ENCODE assay signal across 15 cellular contexts in genomic region chr20:24497851-24498250, GRCh38. TPM values are rescaled to one million over a fixed set of nuclear protein-coding genes. Genes with fewer than 3 reads are reported as not detected.
DNase-seq lines count a peak whose midpoint lies in the region; ATAC-seq, FAIRE-seq and TF ChIP-seq lines count a peak whose summit lies in the region.
"Had no signal": no experiment of that assay in that cellular context is flagged by ENCODE, and none has a peak within 500 bp of the region (broad histone marks: within the 10 kb centered on the region; RNA-seq: fewer than 3 reads in every experiment).

No MANE protein-coding gene starts in this region.

- no peak for TF ChIP-seq RAD21 in GM12878 (IDR thresholded peaks at IDR 0.05; ENCODE audit: insufficient read depth, low read depth, low read length)

- SMC1A ChIA-PET in GM12878 (lab: Charles Lee; ENCODE audit: uncharacterized antibody, unreplicated experiment), result no interaction called here

- CTCF ChIA-PET in GM12878 (lab: Yijun Ruan, JAX), result no interaction called here

- no peaks in the 10 kb centered on the region; the same call in 1 of the 2 replicates for H3K4me1 ChIP-seq in GM12878 (ENCODE audit: control insufficient read depth, insufficient read depth, low read length)
- H3K4me1 ChIP-seq: upper lobe of left lung had no signal

- intact Hi-C loops in GM12878 (cut with micrococcal nuclease; ENCODE audit: unreplicated experiment), result no loop called here

- BruUV-seq in GM12878 (replicated peaks; lab: Mats Ljungman, UMichigan), result no TSS peak

- H3K27ac ChIP-seq in GM12878 (ENCODE audit: control insufficient read depth, insufficient read depth), result no peak overlapping the region
- H3K27ac ChIP-seq: right atrium auricular region, upper lobe of left lung had no signal

- no peaks in the 10 kb centered on the region for H3K36me3 ChIP-seq in GM12878 (ENCODE audit: control insufficient read depth in 2 of 2, insufficient read depth in 2 of 2, low read length in 1 of 2)
- H3K36me3 ChIP-seq: right atrium auricular region, upper lobe of left lung had no signal

- FAIRE-seq in GM12878 (lab: Jason Lieb, UNC) (no peak), GM19239 (lab: Jason Lieb, UNC) (no peak)
- FAIRE-seq: GM18507 had no signal

- no peaks in the 10 kb centered on the region for H3K79me2 ChIP-seq in GM12878 (ENCODE audit: control insufficient read depth, insufficient read depth, low read length)

- 9% methylated on average over 2 of the region's 2 CpGs for WGBS in GM12878 (ENCODE audit: insufficient coverage, insufficient replicate concordance, low lambda C conversion rate, missing lambda C conversion rate)

- H3K9me3 ChIP-seq in GM12878 (replicated peaks; ENCODE audit: control insufficient read depth, insufficient read depth, low read length), result no peaks in the 10 kb centered on the region
- H3K9me3 ChIP-seq: right atrium auricular region, upper lobe of left lung had no signal

- H4K20me1 ChIP-seq in GM12878 (ENCODE audit: control insufficient read depth, insufficient read depth), result no peaks in the 10 kb centered on the region

- in situ Hi-C loops in GM12878 (cut with MboI), result no loop called here

- peak; percentile 77 for ATAC-seq in GM18868 (IDR thresholded peaks at IDR 0.05; ENCODE audit: unreplicated experiment)
- no peak for ATAC-seq in GM12878
- ATAC-seq in HG03175 (IDR thresholded peaks at IDR 0.05; ENCODE audit: unreplicated experiment), result no peak
- ATAC-seq: activated CD8-positive, alpha-beta T cell treated with anti-CD3 and anti-CD28 coated beads, Interleukin-2, amount 10 ng/mL, durations not matched to agents 7 days and 5 days; T-helper 17 cell had no signal

- TF ChIP-seq EP300 in GM12878 (IDR thresholded peaks at IDR 0.05; ENCODE audit: borderline replicate concordance in 1 of 2, control insufficient read depth in 1 of 2, low read depth in 2 of 2, low read length in 2 of 2), result no peak

- RAD21 ChIA-PET in GM12878 (lab: Charles Lee; ENCODE audit: unreplicated experiment), result no interaction called here

- TF ChIP-seq CTCF in GM12878 (IDR thresholded peaks at IDR 0.05 in 2 of 3, conservative IDR thresholded peaks at IDR 0.05 in 1 of 3; ENCODE audit: control insufficient read depth in 2 of 3, extremely low read depth in 1 of 3, insufficient read depth in 1 of 3, low read depth in 3 of 3, low read length in 3 of 3), result no peak

- no peaks in the 10 kb centered on the region for H3K27me3 ChIP-seq in GM12878 (replicated peaks in 1 of 2; ENCODE audit: control insufficient read depth in 2 of 2, insufficient read depth in 2 of 2, low read length in 1 of 2)
- H3K27me3 ChIP-seq: dorsolateral prefrontal cortex, right atrium auricular region, upper lobe of left lung had no signal

- no peak overlapping the region for H3K9ac ChIP-seq in GM12878 (ENCODE audit: control insufficient read depth, insufficient read depth, low read length)

- POLR2A ChIA-PET in GM12878 (lab: Charles Lee), result no interaction called here

- TF ChIP-seq POLR2A in GM12878 (IDR thresholded peaks at IDR 0.05; ENCODE audit: low read depth, low read length), result no peak

- no peak overlapping the region for H3K4me2 ChIP-seq in GM12878 (ENCODE audit: control insufficient read depth, insufficient read depth)

- DNase-seq in NCI-H1694 (lab: John Stamatoyannopoulos, UW) (peak; percentile 12), GM12878 (ENCODE audit: low read depth, low spot score) (no peak), renal cortical epithelial cell (ENCODE audit: low read depth) (peak; percentile 28), GM19239 (ENCODE audit: insufficient read length, low spot score) (no peak), NOMO-1 treated with dmso at 0.1 percent for 144 hours (lab: John Stamatoyannopoulos, UW; ENCODE audit: unreplicated experiment) (no peak)
- DNase-seq: activated CD8-positive, alpha-beta T cell treated with anti-CD3 and anti-CD28 coated beads, Interleukin-2, amount 10 ng/mL, durations not matched to agents 7 days and 5 days; hippocampal formation; T-helper 17 cell had no signal

- no peak overlapping the region for H2AFZ ChIP-seq in GM12878 (ENCODE audit: control insufficient read depth, low read depth, low read length)

- no peak overlapping the region for H3K4me3 ChIP-seq in GM12878
- H3K4me3 ChIP-seq: dorsolateral prefrontal cortex, right atrium auricular region, upper lobe of left lung had no signal

TF ChIP-seq in GM12878, 131 proteins besides CTCF, POLR2A, EP300 and RAD21:
- peak; percentile 9 for TF ChIP-seq PBX3 (IDR thresholded peaks at IDR 0.05; ENCODE audit: insufficient replicate concordance, low read depth, low read length)
- TF ChIP-seq GATAD2B (conservative IDR thresholded peaks at IDR 0.05; ENCODE audit: low read depth), result no peak
- no peak for TF ChIP-seq TBL1XR1 (IDR thresholded peaks at IDR 0.05; ENCODE audit: low read depth, low read length)
- no peak for TF ChIP-seq ZNF622 (IDR thresholded peaks at IDR 0.05)
- no peak for TF ChIP-seq JUND (IDR thresholded peaks at IDR 0.05; ENCODE audit: low read depth, low read length)
- no peak for TF ChIP-seq KLF5 (IDR thresholded peaks at IDR 0.05; ENCODE audit: partially characterized antibody)
- TF ChIP-seq, protein P1, sequence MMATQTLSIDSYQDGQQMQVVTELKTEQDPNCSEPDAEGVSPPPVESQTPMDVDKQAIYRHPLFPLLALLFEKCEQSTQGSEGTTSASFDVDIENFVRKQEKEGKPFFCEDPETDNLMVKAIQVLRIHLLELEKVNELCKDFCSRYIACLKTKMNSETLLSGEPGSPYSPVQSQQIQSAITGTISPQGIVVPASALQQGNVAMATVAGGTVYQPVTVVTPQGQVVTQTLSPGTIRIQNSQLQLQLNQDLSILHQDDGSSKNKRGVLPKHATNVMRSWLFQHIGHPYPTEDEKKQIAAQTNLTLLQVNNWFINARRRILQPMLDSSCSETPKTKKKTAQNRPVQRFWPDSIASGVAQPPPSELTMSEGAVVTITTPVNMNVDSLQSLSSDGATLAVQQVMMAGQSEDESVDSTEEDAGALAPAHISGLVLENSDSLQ (IDR thresholded peaks at IDR 0.05), result peak; percentile 66

RNA-seq across cellular contexts. Expression of gene SYNDIG1, which starts 28.4 kb away (rescaled TPM):
- total RNA-seq in GM12878 (2013; cell fraction: nucleolus; rRNA removed), result not detected in 2 replicates
- total RNA-seq in GM12878 (2014; rRNA removed), result not detected in 2 replicates
- total RNA-seq in GM12878 (2014; rRNA removed; fragmentation: Illumina TruSeq; extraction: Trizol), result not detected in 2 replicates
- not detected in 2 replicates for total RNA-seq in GM12878 (2021)
- polyA plus RNA-seq in GM12878 (2011; ENCODE audit: low read depth), result not detected
- polyA plus RNA-seq in GM12878 (2011; rRNA removed), result not detected in 2 replicates
- not detected in 2 replicates for polyA plus RNA-seq in GM12878 (2011; cell fraction: cytosol; rRNA removed)
- polyA plus RNA-seq in GM12878 (2011; cell fraction: nucleus; rRNA removed), result not detected in 2 replicates
- polyA plus RNA-seq in GM12878 (2012), result not detected in 2 replicates
- not detected in 2 replicates for polyA plus RNA-seq in GM12878 (2014; fragmentation: Illumina TruSeq; extraction: Trizol)
- polyA plus RNA-seq in GM12878 (2014; fragmentation: Nextera tagmentation; extraction: Ambion mirVana), result not detected
- polyA plus RNA-seq in GM12878 (2014; rRNA removed), result not detected in 2 replicates
- polyA plus RNA-seq in GM12878 (2016; fragmentation: Nextera tagmentation; extraction: Ambion mirVana), result not detected
- polyA minus RNA-seq in GM12878 (2011; rRNA and poly(A)+ RNA removed), result not detected in 2 replicates
- not detected in 2 replicates for polyA minus RNA-seq in GM12878 (2011; cell fraction: cytosol; rRNA and poly(A)+ RNA removed)
- polyA minus RNA-seq in GM12878 (2011; cell fraction: nucleus; rRNA and poly(A)+ RNA removed), result not detected in 2 replicates
- total RNA-seq in renal cortical epithelial cell, result 0.05 TPM in 1 of 2 replicates, not detected in the other
- total RNA-seq: activated CD8-positive, alpha-beta T cell treated with anti-CD3 and anti-CD28 coated beads, Interleukin-2, amount 10 ng/mL, durations not matched to agents 7 days and 5 days; T-helper 17 cell had no signal
- polyA plus RNA-seq: IgD-negative memory B cell had no signal

Comparison
In these comparisons a context has a peak if more than half of its experiments do, and no peak if none do; other contexts are left out.
1. DNase-seq: peak in NCI-H1694 (single experiment) and renal cortical epithelial cell (single experiment); none in GM12878 (single experiment), GM19239 (single experiment) and NOMO-1 treated with dmso at 0.1 percent for 144 hours (single experiment).